Comparison of ENCODE assay signal across 8 cellular contexts in the genomic region with DNA sequence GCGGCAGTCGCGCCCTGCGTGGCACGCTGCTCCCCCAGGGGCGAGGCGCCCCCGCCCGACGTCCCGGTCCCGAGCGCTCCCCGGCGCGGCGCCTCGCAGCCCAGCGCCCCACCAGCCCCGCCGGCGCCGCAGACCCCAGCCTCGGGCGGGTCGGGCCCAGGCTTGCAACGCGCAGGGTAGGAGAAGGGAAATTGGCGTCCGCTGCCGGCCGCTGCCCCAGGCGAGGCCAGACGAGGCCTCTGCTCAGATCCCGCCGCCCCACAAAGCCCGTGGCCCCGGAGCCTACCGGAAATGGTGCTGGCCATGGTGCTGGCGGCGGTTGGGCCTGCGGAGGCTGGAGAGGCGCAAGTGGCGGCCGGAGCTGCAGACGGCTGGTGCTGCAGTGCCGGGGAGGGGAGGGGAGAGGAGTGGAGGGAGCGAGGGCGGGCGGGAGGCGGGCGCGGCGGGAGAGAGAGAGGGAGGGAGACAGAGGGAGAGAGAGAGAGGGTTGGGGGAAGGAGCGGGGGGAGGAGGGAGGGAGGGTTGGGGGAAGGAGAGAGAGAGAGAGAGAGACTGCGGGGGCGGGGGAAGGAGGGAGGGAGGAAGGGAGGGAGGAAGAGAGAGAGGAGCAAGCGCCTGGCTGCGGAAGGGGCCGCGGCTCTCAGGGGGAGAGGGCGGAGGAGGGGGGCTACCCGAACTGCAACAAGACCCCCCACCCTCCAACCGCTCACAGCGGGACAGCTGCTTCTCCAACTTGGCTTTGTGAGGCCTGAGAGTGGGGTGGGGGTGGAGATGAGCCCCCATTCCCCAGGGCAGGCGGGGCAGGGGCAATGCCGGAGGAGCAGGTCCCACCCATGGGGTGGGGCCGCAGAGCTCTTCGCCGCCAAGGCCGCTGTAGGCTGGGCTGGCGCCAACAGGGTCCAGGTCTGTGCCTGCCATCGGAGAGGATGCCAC. TPM values are rescaled to one million over a fixed set of nuclear protein-coding genes. Genes with fewer than 3 reads are reported as not detected.
DNase-seq lines count a peak whose midpoint lies in the region; ATAC-seq and TF ChIP-seq lines count a peak whose summit lies in the region.

TSS of gene STMN3 (minus strand) at position 384 of the 933 bp plus-strand sequence. CDS start at position 305, 79 bp downstream.

- H3K9me3 ChIP-seq in DOHH2 (ENCODE audit: control insufficient read depth, insufficient read depth, low read length) (no peaks in the 10 kb centered on the region), adipocyte (ENCODE audit: control insufficient read depth, low read length) (no peaks in the 10 kb centered on the region), neuronal stem cell (replicated peaks in 1 of 2; ENCODE audit: control insufficient read depth in 2 of 2, insufficient read depth in 1 of 2, low read depth in 1 of 2, low read length in 2 of 2) (no peaks in the 10 kb centered on the region), thoracic aorta (no peaks in the 10 kb centered on the region)

- no peaks in the 10 kb centered on the region for H3K9me2 ChIP-seq in DOHH2 (replicated peaks; ENCODE audit: control insufficient read depth, low read length)

- no peaks in the 10 kb centered on the region; the same call in 1 of the 2 replicates for H4K20me1 ChIP-seq in DOHH2 (ENCODE audit: control insufficient read depth, insufficient read depth, low read depth, low read length)

- peak; percentile 52 for ATAC-seq in thoracic aorta (ENCODE audit: insufficient number of reproducible peaks, low FRiP score, low read depth)
- no peak for ATAC-seq in HG03045 (IDR thresholded peaks at IDR 0.05; ENCODE audit: unreplicated experiment)

- H3K36me3 ChIP-seq in DOHH2 (ENCODE audit: control insufficient read depth, low read length) (no peaks in the 10 kb centered on the region), adipocyte (ENCODE audit: control insufficient read depth, insufficient read depth, low read length, severe bottlenecking) (no peaks in the 10 kb centered on the region), neuronal stem cell (replicated peaks in 1 of 2; ENCODE audit: control insufficient read depth in 2 of 2, insufficient read depth in 2 of 2, low read length in 2 of 2) (peaks cover 0 to 19% of the 10 kb centered on the region in 2 donors), thoracic aorta (no peaks in the 10 kb centered on the region)

- H3K14ac ChIP-seq in neuronal stem cell (ENCODE audit: low read length): peak within 1 kb of the TSS; percentile 56

- H3K27ac ChIP-seq in DOHH2 (ENCODE audit: low read depth, low read length): no peak within 1 kb of the TSS
- H3K27ac ChIP-seq in neuronal stem cell (replicated peaks; ENCODE audit: low read length): peak within 1 kb of the TSS; percentile 57
- H3K27ac ChIP-seq in thoracic aorta: no peak within 1 kb of the TSS

- peak within 1 kb of the TSS; percentile 96 for H2AFZ ChIP-seq in neuronal stem cell (ENCODE audit: low read length)

- intact Hi-C loops in head of caudate nucleus (cut with DNase I): no loop called here

- no peak within 1 kb of the TSS for H2BK15ac ChIP-seq in neuronal stem cell (ENCODE audit: low read length)

- peak within 1 kb of the TSS; percentile 93 for H3K18ac ChIP-seq in neuronal stem cell (ENCODE audit: low read length)

- WGBS in neuronal stem cell (ENCODE audit: extremely low coverage in 2 of 2, insufficient read length in 2 of 2, insufficient replicate concordance in 1 of 2), 2 donors: no CpG with 5 or more reads among the region's 73 CpGs

- peak within 1 kb of the TSS; percentile 47 for H2BK120ac ChIP-seq in neuronal stem cell (ENCODE audit: low read depth, low read length)

- peaks cover 1% of the 10 kb centered on the region for H3K79me1 ChIP-seq in neuronal stem cell (ENCODE audit: low read depth, low read length)

- H2BK12ac ChIP-seq in neuronal stem cell (ENCODE audit: low read length): no peak within 1 kb of the TSS

- peak within 1 kb of the TSS; percentile 66 for H2AK5ac ChIP-seq in neuronal stem cell (ENCODE audit: low read depth, low read length)

- H3K4me3 ChIP-seq in DOHH2 (ENCODE audit: low read length) (peak within 1 kb of the TSS; percentile 77), adipocyte (ENCODE audit: low read length) (peak within 1 kb of the TSS; percentile 69), neuronal stem cell (ENCODE audit: low read length in 2 of 2) (peak within 1 kb of the TSS; percentile 82 to 94), thoracic aorta (peak within 1 kb of the TSS; percentile 76)

- no peak within 1 kb of the TSS for H3K4ac ChIP-seq in neuronal stem cell (ENCODE audit: low read length)

- no peak within 1 kb of the TSS for H2BK5ac ChIP-seq in neuronal stem cell (ENCODE audit: low read length)

- peaks cover 16% of the 10 kb centered on the region for H3K27me3 ChIP-seq in DOHH2 (ENCODE audit: control insufficient read depth, low read length)
- peaks cover 8% of the 10 kb centered on the region for H3K27me3 ChIP-seq in adipocyte (replicated peaks; ENCODE audit: control insufficient read depth, insufficient read depth, low read length)
- peaks cover 0 to 19% (median 4%) of the 10 kb centered on the region in 3 experiments for H3K27me3 ChIP-seq in neuronal stem cell (ENCODE audit: control insufficient read depth in 3 of 3, insufficient read depth in 3 of 3, low read depth in 1 of 3, low read length in 3 of 3)
- H3K27me3 ChIP-seq in thoracic aorta (replicated peaks; ENCODE audit: insufficient read depth): no peaks in the 10 kb centered on the region

- H3K4me2 ChIP-seq in DOHH2 (ENCODE audit: low read length) (peak within 1 kb of the TSS; percentile 73), neuronal stem cell (ENCODE audit: insufficient read depth, low read length, poor library complexity, severe bottlenecking) (peak within 1 kb of the TSS; percentile 93)

- no peak within 1 kb of the TSS for H4K8ac ChIP-seq in neuronal stem cell (ENCODE audit: low read depth, low read length)

- DNase-seq in NCI-H1105 (lab: John Stamatoyannopoulos, UW): peak; percentile 95
- DNase-seq in SKM-1 treated with dmso at 0.1 percent for 144 hours (lab: John Stamatoyannopoulos, UW; ENCODE audit: unreplicated experiment): peak; percentile 7
- DNase-seq in adipocyte (ENCODE audit: low read depth): peak; percentile 90
- DNase-seq in head of caudate nucleus: peak; percentile 59 to 97 (median 88)
- peak; percentile 93 for DNase-seq in neuronal stem cell (ENCODE audit: low spot score)
- DNase-seq in thoracic aorta (ENCODE audit: low spot score): peak; percentile 51

- peak within 1 kb of the TSS; percentile 91 for H3K23ac ChIP-seq in neuronal stem cell (ENCODE audit: low read depth, low read length, poor library complexity)

- no peaks in the 10 kb centered on the region for H3K79me2 ChIP-seq in DOHH2 (ENCODE audit: control insufficient read depth, low read length)

- H3F3A ChIP-seq in DOHH2 (ENCODE audit: control insufficient read depth, insufficient read depth): no peaks in the 10 kb centered on the region

- H4K91ac ChIP-seq in neuronal stem cell (ENCODE audit: low read depth, low read length, poor library complexity): no peak within 1 kb of the TSS

- no peak for TF ChIP-seq CTCF in DOHH2 (IDR thresholded peaks at IDR 0.05; ENCODE audit: low read depth, low read length, poor library complexity, severe bottlenecking)
- no peak for TF ChIP-seq CTCF in thoracic aorta (IDR thresholded peaks at IDR 0.05)

- peaks cover 34% of the 10 kb centered on the region for H3K4me1 ChIP-seq in DOHH2 (ENCODE audit: control insufficient read depth, low read length)
- H3K4me1 ChIP-seq in adipocyte (ENCODE audit: control insufficient read depth, insufficient read depth, low read length): peaks cover 10% of the 10 kb centered on the region
- peaks cover 12 to 19% of the 10 kb centered on the region in 2 donors for H3K4me1 ChIP-seq in neuronal stem cell (ENCODE audit: control insufficient read depth in 2 of 2, insufficient read depth in 1 of 2, low read depth in 1 of 2, low read length in 2 of 2)
- peaks cover 15 to 41% of the 10 kb centered on the region in 2 donors for H3K4me1 ChIP-seq in thoracic aorta (ENCODE audit: control insufficient read depth in 1 of 2, low read depth in 2 of 2)

- H3K9ac ChIP-seq in adipocyte (ENCODE audit: low read length): no peak within 1 kb of the TSS
- H3K9ac ChIP-seq in neuronal stem cell (ENCODE audit: low read depth, low read length, poor library complexity): peak within 1 kb of the TSS; percentile 88

RNA-seq across cellular contexts. Expression of gene STMN3, which starts in this region (rescaled TPM):
- polyA plus RNA-seq in neuronal stem cell (2013, experiment 1 of 2): 4.5 TPM
- 4.6 TPM for polyA plus RNA-seq in neuronal stem cell (2013, experiment 2 of 2)
- 10 to 100 TPM; 14.4 to 17.8 TPM for total RNA-seq in thoracic aorta

Comparison
In these comparisons a context has a peak if more than half of its experiments do, and no peak if none do; other contexts are left out.
1. DNase-seq: peak in every context shown above with its lines; median percentile 95 in NCI-H1105; 93 in neuronal stem cell; 90 in adipocyte; 88 in head of caudate nucleus; 51 in thoracic aorta; 7 in SKM-1 treated with dmso at 0.1 percent for 144 hours.